Comparison of ENCODE assay signal across 14 cellular contexts in the genomic region with DNA sequence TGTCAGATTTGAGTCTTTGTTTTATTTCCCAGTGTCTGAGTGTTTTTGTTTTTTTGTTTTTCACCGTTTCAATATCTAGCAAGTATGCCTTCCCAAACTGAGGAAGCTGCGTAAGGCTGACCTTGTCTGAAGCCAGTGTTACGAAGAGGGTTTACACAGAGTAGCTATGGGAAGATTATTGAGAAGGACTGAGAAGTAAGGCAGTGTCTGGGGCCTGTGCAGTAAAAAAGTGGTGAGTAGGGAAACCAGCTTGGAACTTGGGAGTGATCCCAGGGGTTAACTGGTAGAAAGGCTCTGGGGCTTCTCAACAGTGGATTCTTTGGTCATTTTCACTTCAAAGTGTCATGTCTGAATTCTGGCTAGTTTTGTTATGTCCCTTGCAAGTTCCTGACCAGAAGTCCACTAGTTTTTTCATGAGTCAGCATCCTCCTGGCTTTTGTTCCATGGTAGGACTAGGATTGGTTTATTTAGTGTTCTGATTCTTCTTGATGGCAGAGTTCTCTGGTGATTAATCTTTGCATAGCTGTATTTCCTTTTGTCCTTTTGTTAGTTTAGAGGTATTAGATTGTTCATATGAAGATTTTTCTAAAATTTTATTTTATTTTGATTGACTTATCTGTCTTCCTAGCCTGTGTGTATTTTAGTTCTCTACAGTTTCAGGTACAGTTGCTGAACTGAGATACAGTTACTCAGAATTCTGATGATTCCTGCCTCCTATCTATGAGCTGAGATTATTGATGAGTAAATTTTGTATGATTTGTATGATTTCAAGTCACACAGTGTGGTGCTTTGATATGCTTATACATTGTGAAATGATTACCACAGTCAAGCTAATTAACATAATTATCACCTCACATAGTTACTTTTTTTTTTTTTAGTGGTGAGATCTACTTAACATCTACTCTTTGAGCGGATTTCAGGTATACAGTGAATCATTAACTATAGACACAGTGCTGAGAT. TPM values are rescaled to one million over a fixed set of nuclear protein-coding genes. Genes with fewer than 3 reads are reported as not detected.
DNase-seq lines count a peak whose midpoint lies in the region; ATAC-seq, FAIRE-seq and TF ChIP-seq lines count a peak whose summit lies in the region.
"Had no signal": no experiment of that assay in that cellular context is flagged by ENCODE, and none has a peak within 500 bp of the region (broad histone marks: within the 10 kb centered on the region; RNA-seq: fewer than 3 reads in every experiment).

No MANE protein-coding gene starts in this region.

- DNase-seq in CD4-positive, CD25-positive, alpha-beta regulatory T cell = no peak
- DNase-seq in HCT116 (ENCODE audit: low read depth, low spot score) (no peak), adipocyte (ENCODE audit: low read depth) (peak; percentile 45), HepG2 (ENCODE audit: low spot score) (no peak), NCI-H2171 treated with DMSO at 0.1 percent for 48 hours (lab: John Stamatoyannopoulos, UW) (no peak), ecto neural progenitor cell (ENCODE audit: low spot score) (no peak)
- DNase-seq in stimulated activated CD4-positive, alpha-beta T cell treated with anti-CD3 and anti-CD28 coated beads, Interleukin-4, amount 100 ng/mL, for 4 hours = no peak
- DNase-seq: activated CD4-positive, alpha-beta T cell treated with anti-CD3 and anti-CD28 coated beads for 1 hour; activated naive CD8-positive, alpha-beta T cell treated with anti-CD3 and anti-CD28 coated beads, Interleukin-2, amount 10 ng/mL, durations not matched to agents 7 days and 5 days; Karpas-422; right cardiac atrium had no signal

- TF ChIP-seq POLR2A in HCT116 (IDR thresholded peaks at IDR 0.05; ENCODE audit: borderline replicate concordance, extremely low read depth, insufficient read depth, insufficient read length) (no peak), HepG2 (IDR thresholded peaks at IDR 0.05; ENCODE audit: insufficient read depth in 1 of 2, low read depth in 2 of 2, low read length in 2 of 2) (no peak)

- CTCF ChIA-PET in HCT116 (lab: Charles Lee) = no interaction called here
- CTCF ChIA-PET in HepG2 (lab: Yijun Ruan, JAX; ENCODE audit: low intra/inter-chr PET ratio, low total read pairs) = no interaction called here

- in situ Hi-C loops in HepG2 (cut with HindIII; ENCODE audit: extremely low pct_ligation_motif_present, low pct_unique_long_range_greater_than_20kb) = no loop called here

- FAIRE-seq in HepG2 (lab: Jason Lieb, UNC) = no peak
- FAIRE-seq: islet of Langerhans had no signal

- H3K27ac Mint-ChIP-seq in CD4-positive, CD25-positive, alpha-beta regulatory T cell = peak overlapping the region in 2 of 3 donors; percentile 59 to 62

- BruUV-seq in HCT116 (replicated peaks; lab: Mats Ljungman, UMichigan) (no TSS peak), HepG2 (replicated peaks; lab: Mats Ljungman, UMichigan) (no TSS peak)

- H3K27me3 ChIP-seq in CD4-positive, CD25-positive, alpha-beta regulatory T cell (ENCODE audit: control insufficient read depth, insufficient read depth, low read length) = no peaks in the 10 kb centered on the region
- H3K27me3 ChIP-seq in HCT116 (ENCODE audit: insufficient read depth, low read length) = no peaks in the 10 kb centered on the region
- no peaks in the 10 kb centered on the region for H3K27me3 ChIP-seq in adipocyte (replicated peaks; ENCODE audit: control insufficient read depth, insufficient read depth, low read length)
- no peaks in the 10 kb centered on the region for H3K27me3 ChIP-seq in HepG2 (ENCODE audit: control insufficient read depth in 1 of 2, insufficient read depth in 2 of 2, low read length in 2 of 2)

- POLR2A ChIA-PET in HCT116 (lab: Charles Lee) = interaction anchor here (1.4 kb wide), 1 partner anchor 13 kb away, joined by 3 read pairs; no protein-coding TSS in a partner anchor
- POLR2A ChIA-PET in HepG2 (lab: Yijun Ruan, JAX) = no interaction called here

- TF ChIP-seq CTCF in HCT116 (IDR thresholded peaks at IDR 0.05 in 2 of 3, conservative IDR thresholded peaks at IDR 0.05 in 1 of 3; ENCODE audit: borderline replicate concordance in 1 of 3, insufficient read depth in 1 of 3, low read depth in 2 of 3, low read length in 2 of 3) = no peak
- no peak for TF ChIP-seq CTCF in HepG2 (CRISPR knock-in tag; IDR thresholded peaks at IDR 0.05)

- H4K20me1 ChIP-seq in HCT116 (ENCODE audit: insufficient read depth) (peaks cover 2% of the 10 kb centered on the region; the same call in 1 of the 2 replicates), HepG2 (ENCODE audit: insufficient read depth, low read length) (peaks cover 31% of the 10 kb centered on the region)

- H2AFZ ChIP-seq in HCT116 (ENCODE audit: low read depth, low read length, poor library complexity, severe bottlenecking) = no peak overlapping the region
- H2AFZ ChIP-seq in HepG2 (ENCODE audit: low read length) = no peak overlapping the region

- peaks cover 14 to 28% (median 24%) of the 10 kb centered on the region in 4 donors for H3K4me1 Mint-ChIP-seq in CD4-positive, CD25-positive, alpha-beta regulatory T cell

- TF ChIP-seq RAD21 in HCT116 (IDR thresholded peaks at IDR 0.05; ENCODE audit: low read depth) (no peak), HepG2 (CRISPR knock-in tag; IDR thresholded peaks at IDR 0.05) (no peak)

- H3K4me2 ChIP-seq in HCT116 (ENCODE audit: low read length) (no peak overlapping the region), HepG2 (ENCODE audit: low read depth, low read length) (no peak overlapping the region)

- whole genome bisulfite sequencing in HepG2 (ENCODE audit: low lambda C conversion rate) = 96% methylated on average over 4 of the region's 4 CpGs

- H3K27ac ChIP-seq in CD4-positive, CD25-positive, alpha-beta regulatory T cell (ENCODE audit: insufficient read depth, low read length, poor library complexity, severe bottlenecking) = no peak overlapping the region
- H3K27ac ChIP-seq in HCT116 (ENCODE audit: low read depth, low read length) (no peak overlapping the region), HepG2 (ENCODE audit: extremely low read length, insufficient read depth, low read length) (no peak overlapping the region)
- H3K27ac ChIP-seq: coronary artery had no signal

- no peak for ATAC-seq in CD4-positive, CD25-positive, alpha-beta regulatory T cell (ENCODE audit: low read depth in 2 of 2)
- ATAC-seq in HCT116 = no peak
- no peak for ATAC-seq in HepG2
- no peak for ATAC-seq in HG03469 (IDR thresholded peaks at IDR 0.05; ENCODE audit: unreplicated experiment)
- ATAC-seq: right cardiac atrium had no signal

- TF ChIP-seq EP300 in HepG2 (IDR thresholded peaks at IDR 0.05; ENCODE audit: low read depth in 2 of 2, low read length in 2 of 2) (no peak), HepG2 (CRISPR knock-in tag; IDR thresholded peaks at IDR 0.05; ENCODE audit: borderline replicate concordance) (no peak)

- H3K9me3 ChIP-seq in CD4-positive, CD25-positive, alpha-beta regulatory T cell (ENCODE audit: control insufficient read depth in 2 of 2, low read length in 2 of 2) = no peaks in the 10 kb centered on the region
- H3K9me3 ChIP-seq in HCT116 (ENCODE audit: control insufficient read depth in 1 of 2, insufficient read depth in 1 of 2, low read depth in 1 of 2, low read length in 2 of 2) (no peaks in the 10 kb centered on the region), adipocyte (ENCODE audit: control insufficient read depth, low read length) (no peaks in the 10 kb centered on the region), HepG2 (ENCODE audit: low read length) (no peaks in the 10 kb centered on the region)

- no peak overlapping the region for H3K9ac ChIP-seq in HCT116 (ENCODE audit: low read length)
- H3K9ac ChIP-seq in adipocyte (ENCODE audit: low read length) = no peak overlapping the region
- no peak overlapping the region for H3K9ac ChIP-seq in HepG2 (ENCODE audit: insufficient read depth, low read depth, low read length)

- no peak overlapping the region for H3K4me3 ChIP-seq in CD4-positive, CD25-positive, alpha-beta regulatory T cell (ENCODE audit: low read depth, low read length)
- H3K4me3 ChIP-seq in HCT116 (replicated peaks in 1 of 2; ENCODE audit: low read depth in 1 of 2, low read length in 2 of 2) = no peak overlapping the region
- H3K4me3 ChIP-seq in adipocyte (ENCODE audit: low read length) = no peak overlapping the region
- no peak overlapping the region for H3K4me3 ChIP-seq in HepG2 (replicated peaks in 1 of 3; ENCODE audit: insufficient read depth in 1 of 3, low read depth in 2 of 3, low read length in 3 of 3)
- H3K4me3 ChIP-seq: coronary artery had no signal

- H3K9me3 Mint-ChIP-seq in CD4-positive, CD25-positive, alpha-beta regulatory T cell = no peaks in the 10 kb centered on the region
- H3K9me3 Mint-ChIP-seq: activated naive CD8-positive, alpha-beta T cell treated with anti-CD3 and anti-CD28 coated beads, Interleukin-2, amount 10 ng/mL, durations not matched to agents 7 days and 5 days had no signal

- intact Hi-C loops in HCT116 (cut with micrococcal nuclease) = no loop called here
- intact Hi-C loops in HepG2 (cut with micrococcal nuclease; ENCODE audit: unreplicated experiment) = loop anchor here (1.0 kb wide), 1 partner anchor 9 kb away; no protein-coding TSS in a partner anchor

- H3K79me2 ChIP-seq in HCT116 (ENCODE audit: insufficient read depth, low read length) (peaks cover 91% of the 10 kb centered on the region), HepG2 (ENCODE audit: insufficient read depth, low read length) (peaks cover 26% of the 10 kb centered on the region)

- RAD21 ChIA-PET in HCT116 (lab: Charles Lee; ENCODE audit: low non-redundant PET in 1 of 2, low total read pairs in 2 of 2, uncharacterized antibody in 2 of 2, unreplicated experiment in 2 of 2) = no interaction called here

- H3K4me3 Mint-ChIP-seq in CD4-positive, CD25-positive, alpha-beta regulatory T cell = no peak overlapping the region
- H3K4me3 Mint-ChIP-seq: activated naive CD8-positive, alpha-beta T cell treated with anti-CD3 and anti-CD28 coated beads, Interleukin-2, amount 10 ng/mL, durations not matched to agents 7 days and 5 days had no signal

- H3K36me3 ChIP-seq in CD4-positive, CD25-positive, alpha-beta regulatory T cell (ENCODE audit: control insufficient read depth, insufficient read depth, low read length) = peaks cover 75% of the 10 kb centered on the region
- H3K36me3 ChIP-seq in HCT116 (ENCODE audit: control insufficient read depth in 1 of 2, insufficient read depth in 2 of 2, low read length in 2 of 2) (peaks cover 73 to 75% of the 10 kb centered on the region in 2 experiments), adipocyte (ENCODE audit: control insufficient read depth, insufficient read depth, low read length, severe bottlenecking) (peaks cover 97% of the 10 kb centered on the region), HepG2 (replicated peaks in 1 of 2; ENCODE audit: control insufficient read depth in 1 of 2, insufficient read depth in 2 of 2, low read length in 2 of 2) (peaks cover 33 to 88% of the 10 kb centered on the region in 2 experiments)

- H3K9me2 ChIP-seq in HCT116 (ENCODE audit: insufficient read depth) = no peaks in the 10 kb centered on the region

- H3K27me3 Mint-ChIP-seq in CD4-positive, CD25-positive, alpha-beta regulatory T cell = no peaks in the 10 kb centered on the region
- H3K27me3 Mint-ChIP-seq: activated naive CD8-positive, alpha-beta T cell treated with anti-CD3 and anti-CD28 coated beads, Interleukin-2, amount 10 ng/mL, durations not matched to agents 7 days and 5 days had no signal

- H3K4me1 ChIP-seq in CD4-positive, CD25-positive, alpha-beta regulatory T cell (ENCODE audit: control insufficient read depth, insufficient read depth, low read length, poor library complexity, severe bottlenecking) = peaks cover 4% of the 10 kb centered on the region
- H3K4me1 ChIP-seq in HCT116 (ENCODE audit: control insufficient read depth in 1 of 2, insufficient read depth in 2 of 2, low read length in 2 of 2) = no peaks in the 10 kb centered on the region
- peaks cover 9% of the 10 kb centered on the region for H3K4me1 ChIP-seq in adipocyte (ENCODE audit: control insufficient read depth, insufficient read depth, low read length)
- 0 out of 2 replicates have a peak, but pooled peaks cover 8% of the 10 kb centered on the region for H3K4me1 ChIP-seq in HepG2 (ENCODE audit: insufficient read depth, low read length)

- H3K36me3 Mint-ChIP-seq in CD4-positive, CD25-positive, alpha-beta regulatory T cell = peaks cover 56% of the 10 kb centered on the region

RNA-seq across cellular contexts. Expression of a gene that starts 19.0 kb away (rescaled TPM):
- 116 TPM for total RNA-seq in CD4-positive, CD25-positive, alpha-beta regulatory T cell
- polyA plus RNA-seq in CD4-positive, CD25-positive, alpha-beta regulatory T cell = 10 to 100 TPM; 76.2 to 92.7 (median 85.2) TPM
- 329 TPM for total RNA-seq in HCT116 (2021; ENCODE audit: unreplicated experiment)
- 397 and 465 TPM in 2 replicates for polyA plus RNA-seq in HCT116 (2012)
- 140 and 180 TPM in 2 replicates for total RNA-seq in HepG2 (2016; rRNA removed; fragmentation: Illumina TruSeq; extraction: Trizol)
- 54.9 and 58.3 TPM in 2 replicates for total RNA-seq in HepG2 (2016; cell fraction: cytosol; rRNA removed; fragmentation: Illumina TruSeq; extraction: Trizol; ENCODE audit: low read depth)
- 130 and 180 TPM in 2 replicates for total RNA-seq in HepG2 (2016; cell fraction: insoluble cytoplasmic fraction; rRNA removed; fragmentation: Illumina TruSeq; extraction: Trizol)
- total RNA-seq in HepG2 (2016; cell fraction: membrane; rRNA removed; fragmentation: Illumina TruSeq; extraction: Trizol) = 96.5 and 104 TPM in 2 replicates
- total RNA-seq in HepG2 (2016; cell fraction: nucleus; rRNA removed; fragmentation: Illumina TruSeq; extraction: Trizol) = 98.4 and 111 TPM in 2 replicates
- polyA plus RNA-seq in HepG2 (2011; rRNA removed) = 406 and 460 TPM in 2 replicates
- 317 and 416 TPM in 2 replicates for polyA plus RNA-seq in HepG2 (2011; cell fraction: cytosol; rRNA removed)
- polyA plus RNA-seq in HepG2 (2011; cell fraction: nucleus; rRNA removed) = 244 and 272 TPM in 2 replicates
- 137 and 249 TPM in 2 replicates for polyA plus RNA-seq in HepG2 (2012)
- polyA plus RNA-seq in HepG2 (2016; cell fraction: cytosol; fragmentation: Illumina TruSeq; extraction: Trizol; ENCODE audit: low read depth) = 43.9 and 53.1 TPM in 2 replicates
- polyA plus RNA-seq in HepG2 (2016; cell fraction: insoluble cytoplasmic fraction; fragmentation: Illumina TruSeq; extraction: Trizol; ENCODE audit: low read depth) = 204 and 207 TPM in 2 replicates
- polyA plus RNA-seq in HepG2 (2016; cell fraction: membrane; fragmentation: Illumina TruSeq; extraction: Trizol; ENCODE audit: low read depth) = 86.2 and 94.6 TPM in 2 replicates
- polyA plus RNA-seq in HepG2 (2016; cell fraction: nucleus; fragmentation: Illumina TruSeq; extraction: Trizol; ENCODE audit: insufficient read depth, low read depth) = 141 and 166 TPM in 2 replicates
- polyA minus RNA-seq in HepG2 (2011; rRNA and poly(A)+ RNA removed; ENCODE audit: low replicate concordance) = 365 and 608 TPM in 2 replicates
- 230 and 276 TPM in 2 replicates for polyA minus RNA-seq in HepG2 (2011; cell fraction: cytosol; rRNA and poly(A)+ RNA removed)
- polyA minus RNA-seq in HepG2 (2011; cell fraction: nucleus; rRNA and poly(A)+ RNA removed) = 219 and 236 TPM in 2 replicates
